ENCODE assay signal across 8 cellular contexts in genomic region chr20:8132015-8132631, GRCh38. TPM values are rescaled to one million over a fixed set of nuclear protein-coding genes. Genes with fewer than 3 reads are reported as not detected.
DNase-seq lines count a peak whose midpoint lies in the region; ATAC-seq, FAIRE-seq and TF ChIP-seq lines count a peak whose summit lies in the region.

PLCB1 (plus strand) TSS chr20:8132266; CDS start chr20:8132652, 386 bp downstream.

- H4K20me1 ChIP-seq in mammary epithelial cell (ENCODE audit: insufficient read depth, low read length), result no peaks in the 10 kb centered on the region

- dilution Hi-C loops in mammary epithelial cell (cut with HindIII; ENCODE audit: low sequenced_read_pairs), result loop anchor here (25.0 kb wide), 1 partner anchor 580 kb away; no protein-coding TSS in a partner anchor

- peak within 1 kb of the TSS; percentile 76 for H2AFZ ChIP-seq in mammary epithelial cell (ENCODE audit: low read depth, low read length)

- no peak for FAIRE-seq in H54 (lab: Jason Lieb, UNC)

- H3K4me3 ChIP-seq in WI38 (ENCODE audit: low read depth, low read length) (peak within 1 kb of the TSS; percentile 71), mammary epithelial cell (replicated peaks in 1 of 3; ENCODE audit: insufficient read depth in 1 of 3, low read depth in 2 of 3, low read length in 3 of 3) (peak within 1 kb of the TSS; percentile 39 to 50 (median 44)), iPS-20b (ENCODE audit: low read length) (peak within 1 kb of the TSS; percentile 80), skin epidermis (peak within 1 kb of the TSS; percentile 34 to 69 (median 50))

- H3K4me1 ChIP-seq in mammary epithelial cell (ENCODE audit: insufficient read depth, low read length) (peaks cover 10% of the 10 kb centered on the region), iPS-20b (ENCODE audit: insufficient read depth, low read length) (peaks cover 8% of the 10 kb centered on the region)

- no peak within 1 kb of the TSS for H3K9ac ChIP-seq in mammary epithelial cell (ENCODE audit: insufficient read depth, low read length)
- H3K9ac ChIP-seq in iPS-20b (ENCODE audit: low read depth, low read length), result peak within 1 kb of the TSS; percentile 68; the same call in 1 of the 2 replicates

- CTCF ChIA-PET in mammary epithelial cell (lab: Charles Lee; ENCODE audit: low non-redundant PET), result interaction anchor here (0.6 kb wide), 1 partner anchor 437 kb away, joined by 5 read pairs; no protein-coding TSS in a partner anchor

- peak; percentile 95 for TF ChIP-seq CTCF in GM13977 (IDR thresholded peaks at IDR 0.05; ENCODE audit: extremely low read depth, insufficient read depth, missing control alignments)
- TF ChIP-seq CTCF in WI38 (IDR thresholded peaks at IDR 0.05; ENCODE audit: low read depth, low read length), result peak; percentile 90
- peak; percentile 83 to 84 for TF ChIP-seq CTCF in mammary epithelial cell (conservative IDR thresholded peaks at IDR 0.05 in 1 of 2, IDR thresholded peaks at IDR 0.05 in 1 of 2; ENCODE audit: extremely low read depth in 1 of 2, insufficient read depth in 1 of 2, low read depth in 1 of 2, low read length in 2 of 2)

- H3K9me3 ChIP-seq in mammary epithelial cell (replicated peaks; ENCODE audit: insufficient read depth, low read length), result no peaks in the 10 kb centered on the region
- no peaks in the 10 kb centered on the region for H3K9me3 ChIP-seq in iPS-20b (ENCODE audit: insufficient read depth, low read depth, low read length)

- H3K27me3 ChIP-seq in mammary epithelial cell (ENCODE audit: insufficient read depth, low read length) (peaks cover 8% of the 10 kb centered on the region), iPS-20b (ENCODE audit: insufficient read depth, low read length) (peaks cover 50% of the 10 kb centered on the region)

- DNase-seq in GM13977 (ENCODE audit: low spot score), result peak; percentile 88
- peak; percentile 82 to 92 for DNase-seq in NCI-H2081 (lab: John Stamatoyannopoulos, UW)
- DNase-seq in mammary epithelial cell, result peak; percentile 48
- no peak for DNase-seq in H54 (ENCODE audit: insufficient read length, low spot score)

- WGBS in mammary epithelial cell (ENCODE audit: low coverage, missing lambda C conversion rate), result 0% methylated on average over 2 of the region's 71 CpGs

- no peaks in the 10 kb centered on the region for H3K79me2 ChIP-seq in mammary epithelial cell (ENCODE audit: insufficient read depth, low read length)

- BruUV-seq in mammary epithelial cell (replicated peaks; lab: Mats Ljungman, UMichigan), result no TSS peak

- peak; percentile 70 for ATAC-seq in HG02943 (IDR thresholded peaks at IDR 0.05; ENCODE audit: low read depth, unreplicated experiment)

- TF ChIP-seq POLR2A in H54 (IDR thresholded peaks at IDR 0.05; ENCODE audit: low read depth, low read length), result no peak

- peak within 1 kb of the TSS; percentile 93 for H3K4me2 ChIP-seq in mammary epithelial cell (ENCODE audit: insufficient read depth, low read depth, low read length)

- in situ Hi-C loops in GM13977 (cut with MboI; ENCODE audit: low pct_unique_long_range_greater_than_20kb, low sequenced_read_pairs, unreplicated experiment), result no loop called here
- in situ Hi-C loops in mammary epithelial cell (cut with MboI; ENCODE audit: low sequenced_read_pairs in 2 of 2), result loop anchor here in 1 of 2 donors (10.0 kb wide), 2 partner anchors 263 to 593 kb away; no protein-coding TSS in a partner anchor

- intact Hi-C loops in mammary epithelial cell (cut with micrococcal nuclease), result loop anchor here (1.0 kb wide), 3 partner anchors 173 to 589 kb away; no protein-coding TSS in a partner anchor

- no peaks in the 10 kb centered on the region for H3K36me3 ChIP-seq in mammary epithelial cell (ENCODE audit: insufficient read depth, low read length)
- H3K36me3 ChIP-seq in iPS-20b (ENCODE audit: insufficient read depth, low read depth, low read length), result no peaks in the 10 kb centered on the region

- H3K27ac ChIP-seq in mammary epithelial cell (ENCODE audit: insufficient read depth, low read depth, low read length) (no peak within 1 kb of the TSS), iPS-20b (ENCODE audit: low read length) (no peak within 1 kb of the TSS), skin epidermis (peak within 1 kb of the TSS in 17 of 21 experiments; percentile 7 to 73 (median 59))

RNA-seq across cellular contexts. Expression of gene PLCB1, which starts in this region (rescaled TPM):
- 1 to 10 TPM in 1 of 2 donors, under 1 TPM in 1; 0.31 to 3.3 TPM for total RNA-seq in mammary epithelial cell
- 2.1 TPM for polyA plus RNA-seq in mammary epithelial cell
- not detected for polyA minus RNA-seq in mammary epithelial cell

Comparison
In these comparisons a context has a peak if more than half of its experiments do, and no peak if none do; other contexts are left out.
1. H3K27ac ChIP-seq: peak in skin epidermis (17 of 21); none in mammary epithelial cell (single experiment) and iPS-20b (single experiment).
2. Peak in every context shown above with its lines, with median percentiles within 50 percentile points of each other: CTCF ChIP-seq and H3K4me3 ChIP-seq.